Comparison of ENCODE assay signal across 8 cellular contexts in the genomic region with DNA sequence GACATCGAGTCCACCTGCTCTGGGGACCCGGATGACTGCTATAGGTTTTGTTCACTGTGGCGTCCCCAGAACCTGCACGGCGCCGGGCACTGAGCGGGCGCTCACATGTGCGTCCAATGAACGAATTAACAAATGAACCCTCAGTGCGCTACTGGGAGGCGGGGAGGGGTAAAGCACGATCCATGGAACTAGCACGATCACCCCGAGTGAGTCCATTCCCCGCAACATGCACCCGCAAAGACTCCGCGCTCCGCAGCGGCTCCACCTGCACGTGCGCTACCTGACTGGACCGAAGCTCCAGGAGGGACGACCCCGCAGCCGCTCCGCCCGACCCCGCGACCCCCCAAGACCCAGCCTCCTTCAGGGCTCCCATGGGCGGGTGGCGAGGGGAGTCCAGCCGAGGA. TPM values are rescaled to one million over a fixed set of nuclear protein-coding genes. Genes with fewer than 3 reads are reported as not detected.
DNase-seq lines count a peak whose midpoint lies in the region; ATAC-seq and TF ChIP-seq lines count a peak whose summit lies in the region.

No MANE protein-coding gene starts in this region.

- no peaks in the 10 kb centered on the region for H3K9me3 ChIP-seq in ES-I3 (ENCODE audit: control insufficient read depth, insufficient read depth, low read length)
- H3K9me3 ChIP-seq in vagina = no peaks in the 10 kb centered on the region

- TF ChIP-seq CTCF in fibroblast of mammary gland (conservative IDR thresholded peaks at IDR 0.05; ENCODE audit: control insufficient read depth, insufficient read depth, low read depth, low read length) (no peak), omental fat pad (IDR thresholded peaks at IDR 0.05) (no peak), vagina (IDR thresholded peaks at IDR 0.05) (no peak)

- DNase-seq in LoVo (ENCODE audit: low spot score) = peak; percentile 32
- DNase-seq in activated CD4-positive, alpha-beta T cell treated with anti-CD3 and anti-CD28 coated beads, Interleukin-2, amount 50 U/mL, for 24 hours (ENCODE audit: low read depth in 1 of 2, low spot score in 1 of 2) = peak; percentile 12 to 44
- DNase-seq in fibroblast of mammary gland (ENCODE audit: low read depth) = peak; percentile 20
- DNase-seq in omental fat pad (ENCODE audit: low spot score) = no peak
- no peak for DNase-seq in vagina (ENCODE audit: extremely low spot score in 2 of 2)
- DNase-seq in A172 (ENCODE audit: low spot score) = no peak

- ATAC-seq in GM21717 (IDR thresholded peaks at IDR 0.05; ENCODE audit: unreplicated experiment) = peak; percentile 20
- ATAC-seq in omental fat pad (ENCODE audit: low FRiP score) = peak; percentile 9

- H3K4me1 ChIP-seq in ES-I3 (ENCODE audit: insufficient read depth, low read length) (no peaks in the 10 kb centered on the region), vagina (peaks cover 27% of the 10 kb centered on the region)

- TF ChIP-seq POLR2A in vagina (IDR thresholded peaks at IDR 0.05) = no peak

- peak overlapping the region; percentile 73 for H3K27ac ChIP-seq in vagina

- intact Hi-C loops in vagina (cut with DNase I) = no loop called here

- H3K27me3 ChIP-seq in vagina = no peaks in the 10 kb centered on the region

- H3K36me3 ChIP-seq in ES-I3 (ENCODE audit: insufficient read depth, low read length) (no peaks in the 10 kb centered on the region), vagina (no peaks in the 10 kb centered on the region)

- peak overlapping the region; percentile 84 for H3K4me3 ChIP-seq in fibroblast of mammary gland (ENCODE audit: control insufficient read depth, low read depth, low read length)
- H3K4me3 ChIP-seq in vagina = peak overlapping the region; percentile 95 to 98

- peak overlapping the region; percentile 87 for H3K9ac ChIP-seq in ES-I3 (ENCODE audit: low read depth, low read length)

RNA-seq across cellular contexts. Expression of a gene that starts 0.5 kb away (rescaled TPM):
- 10 to 100 TPM; 53.4 to 79.9 (median 70.5) TPM for total RNA-seq in omental fat pad
- total RNA-seq in vagina = 111 TPM
- 106 and 123 TPM in 2 replicates for total RNA-seq in A172 (2014; rRNA removed; shearing (Covaris generic))

Comparison
In these comparisons a context has a peak if more than half of its experiments do, and no peak if none do; other contexts are left out.
1. DNase-seq: peak in LoVo (single experiment), activated CD4-positive, alpha-beta T cell treated with anti-CD3 and anti-CD28 coated beads, Interleukin-2, amount 50 U/mL, for 24 hours (2 of 2) and fibroblast of mammary gland (single experiment); none in omental fat pad (single experiment), vagina (0 of 2) and A172 (single experiment).